ENCODE assay signal across 17 cellular contexts in the genomic region with DNA sequence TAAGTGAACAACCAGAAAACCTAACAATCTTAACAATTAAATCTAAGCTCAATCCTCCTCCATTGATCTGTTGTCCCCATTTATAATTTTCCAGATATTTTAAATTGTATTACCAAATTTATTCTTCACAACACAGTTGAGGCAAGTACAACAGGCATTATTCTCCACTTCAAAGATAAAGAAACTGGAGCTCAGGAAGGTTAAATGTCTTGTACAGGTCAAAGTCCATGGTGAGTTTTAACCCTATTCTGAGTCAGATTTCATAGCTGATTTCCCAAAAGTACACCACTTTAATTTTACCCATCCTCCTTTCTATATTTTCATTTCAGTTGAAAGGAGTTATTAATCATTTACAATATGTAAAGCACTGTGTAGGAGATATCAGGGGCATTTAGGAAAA.
DNase-seq lines count a peak whose midpoint lies in the region; ATAC-seq, FAIRE-seq and TF ChIP-seq lines count a peak whose summit lies in the region.
"Had no signal": no experiment of that assay in that cellular context is flagged by ENCODE, and none has a peak within 500 bp of the region (broad histone marks: within the 10 kb centered on the region; RNA-seq: fewer than 3 reads in every experiment).

No MANE protein-coding gene starts in this region.

- H3K4me3 Mint-ChIP-seq in CD8-positive, alpha-beta T cell: no peak overlapping the region
- H3K4me3 Mint-ChIP-seq: H9 had no signal

- POLR2A ChIA-PET in CD8-positive, alpha-beta T cell (lab: Charles Lee): interaction anchor here (1.6 to 2.4 kb wide), 2 partner anchors 9 to 384 kb away, joined by 3 to 8 read pairs; a partner anchor contains a TSS

- in situ Hi-C loops in GM13976 (cut with MboI; ENCODE audit: low sequenced_read_pairs, unreplicated experiment): no loop called here

- no peak overlapping the region for H3K4me3 ChIP-seq in CD8-positive, alpha-beta T cell (ENCODE audit: low read depth, low read length)
- H3K4me3 ChIP-seq in liver (ENCODE audit: low read depth in 1 of 3, low read length in 3 of 3) (no peak overlapping the region), H7 (ENCODE audit: insufficient read depth, low read depth, low read length) (no peak overlapping the region), mucosa of descending colon (no peak overlapping the region)

- H3K27ac Mint-ChIP-seq in CD8-positive, alpha-beta T cell: no peak overlapping the region
- H3K27ac Mint-ChIP-seq: H9 had no signal

- TF ChIP-seq CTCF in CD8-positive, alpha-beta T cell (IDR thresholded peaks at IDR 0.05): no peak
- TF ChIP-seq CTCF in liver (IDR thresholded peaks at IDR 0.05; ENCODE audit: low read depth, low read length, missing input control) (no peak), mucosa of descending colon (IDR thresholded peaks at IDR 0.05) (no peak), GM13976 (IDR thresholded peaks at IDR 0.05; ENCODE audit: borderline replicate concordance, control extremely low read depth, extremely low read depth, insufficient read depth, missing control alignments) (no peak)

- CTCF ChIA-PET in CD8-positive, alpha-beta T cell (lab: Charles Lee): interaction anchor here (1.5 kb wide), 1 partner anchor 9 kb away, joined by 3 read pairs; no protein-coding TSS in a partner anchor

- peaks cover 36% of the 10 kb centered on the region for H3K36me3 Mint-ChIP-seq in CD8-positive, alpha-beta T cell

- intact Hi-C loops in CD8-positive, alpha-beta T cell (cut with DNase I, micrococcal nuclease): loop anchor here in 1 of 2 experiments (5.0 kb wide), 1 partner anchor 37 kb away; no protein-coding TSS in a partner anchor
- intact Hi-C loops in mucosa of descending colon (cut with DNase I, micrococcal nuclease): no loop called here

- H3K27ac ChIP-seq in CD8-positive, alpha-beta T cell (ENCODE audit: low read depth, low read length): peak overlapping the region; percentile 28
- no peak overlapping the region for H3K27ac ChIP-seq in liver (ENCODE audit: low read depth in 1 of 2, low read length in 2 of 2)
- H3K27ac ChIP-seq: C4-2B had no signal

- peaks cover 42% of the 10 kb centered on the region for H3K4me1 ChIP-seq in CD8-positive, alpha-beta T cell (ENCODE audit: insufficient read depth, low read length)
- H3K4me1 ChIP-seq in liver (ENCODE audit: control insufficient read depth in 4 of 4, insufficient read depth in 4 of 4, low read length in 3 of 4): peaks cover 3 to 7% (median 4%) of the 10 kb centered on the region in 4 donors
- no peaks in the 10 kb centered on the region for H3K4me1 ChIP-seq in mucosa of descending colon (ENCODE audit: low read depth)

- H3K9me3 Mint-ChIP-seq in CD8-positive, alpha-beta T cell: no peaks in the 10 kb centered on the region
- H3K9me3 Mint-ChIP-seq: H9 had no signal

- H3K4me1 Mint-ChIP-seq in CD8-positive, alpha-beta T cell (ENCODE audit: low read depth): peaks cover 33% of the 10 kb centered on the region

- no peaks in the 10 kb centered on the region for H3K9me3 ChIP-seq in CD8-positive, alpha-beta T cell (ENCODE audit: low read length)
- no peaks in the 10 kb centered on the region for H3K9me3 ChIP-seq in liver (ENCODE audit: control insufficient read depth in 4 of 4, low read length in 3 of 4)
- no peaks in the 10 kb centered on the region for H3K9me3 ChIP-seq in mucosa of descending colon
- H3K9me3 ChIP-seq: Caco-2 had no signal

- no peaks in the 10 kb centered on the region for H3K27me3 Mint-ChIP-seq in CD8-positive, alpha-beta T cell (ENCODE audit: low read depth)

- FAIRE-seq in islet of Langerhans (lab: Jason Lieb, UNC): peak; percentile 9
- FAIRE-seq: A204.1, D721Med, G401.6, GM12891 had no signal

- no peak for ATAC-seq in CD8-positive, alpha-beta T cell
- ATAC-seq in mucosa of descending colon: no peak

- DNase-seq in CD8-positive, alpha-beta T cell: no peak
- DNase-seq in H7: no peak
- no peak for DNase-seq in mucosa of descending colon
- no peak for DNase-seq in GM13976 (ENCODE audit: low spot score)
- DNase-seq in effector CD4-positive, alpha-beta T cell: no peak
- DNase-seq: AML-193, Caco-2, GOT3, H9, KG1 had no signal

- no peak overlapping the region for H3K9ac ChIP-seq in liver (ENCODE audit: low read depth in 1 of 2, low read length in 2 of 2)

- H3K27me3 ChIP-seq in CD8-positive, alpha-beta T cell (ENCODE audit: insufficient read depth, low read length): no peaks in the 10 kb centered on the region
- H3K27me3 ChIP-seq in liver (ENCODE audit: control insufficient read depth in 4 of 4, insufficient read depth in 4 of 4, low read length in 3 of 4): no peaks in the 10 kb centered on the region
- H3K27me3 ChIP-seq in H7 (ENCODE audit: control insufficient read depth, insufficient read depth, low read length): no peaks in the 10 kb centered on the region

- no peak for TF ChIP-seq RAD21 in liver (IDR thresholded peaks at IDR 0.05)

- peaks cover 30% of the 10 kb centered on the region for H3K36me3 ChIP-seq in CD8-positive, alpha-beta T cell (ENCODE audit: insufficient read depth, low read length)
- H3K36me3 ChIP-seq in liver (ENCODE audit: control insufficient read depth in 4 of 4, insufficient read depth in 3 of 4, low read depth in 1 of 4, low read length in 3 of 4): peaks cover 2 to 58% (median 20%) of the 10 kb centered on the region in 4 donors
- H3K36me3 ChIP-seq in H7 (replicated peaks; ENCODE audit: control insufficient read depth, insufficient read depth, low read length): no peaks in the 10 kb centered on the region; the same call in 1 of the 2 replicates
- H3K36me3 ChIP-seq in mucosa of descending colon (ENCODE audit: low read depth): no peaks in the 10 kb centered on the region

TF ChIP-seq in liver, 16 proteins besides CTCF, POLR2A, EP300 and RAD21:
- peak; percentile 46 to 71 for TF ChIP-seq HNF4A (conservative IDR thresholded peaks at IDR 0.05)
- no peak for TF ChIP-seq GABPA (IDR thresholded peaks at IDR 0.05 in 1 of 2, conservative IDR thresholded peaks at IDR 0.05 in 1 of 2)
TF ChIP-seq in liver: peak in this region for 1.
